In the genomic region with DNA sequence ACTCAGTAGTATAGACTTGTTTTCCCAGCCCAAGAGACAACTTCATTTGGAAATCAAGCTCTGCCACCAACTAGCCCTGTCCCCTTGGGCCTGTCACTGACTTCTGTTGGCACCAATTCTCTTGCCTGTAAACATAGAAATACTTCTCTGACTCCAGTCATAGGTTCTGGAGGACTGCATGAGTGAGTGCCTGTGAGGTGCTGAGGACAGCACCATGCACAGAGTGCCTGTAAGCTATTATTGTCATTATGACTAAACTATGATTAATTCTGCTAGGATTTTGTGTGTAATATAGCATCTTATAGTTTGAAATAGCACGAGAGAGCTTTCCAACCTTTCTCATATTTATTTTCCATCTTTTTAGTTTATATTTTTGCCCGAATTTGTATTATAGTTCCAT, we compare ENCODE assay signal across 20 cellular contexts.
DNase-seq lines count a peak whose midpoint lies in the region; ATAC-seq, FAIRE-seq and TF ChIP-seq lines count a peak whose summit lies in the region.
"Had no signal": no experiment of that assay in that cellular context is flagged by ENCODE, and none has a peak within 500 bp of the region (broad histone marks: within the 10 kb centered on the region; RNA-seq: fewer than 3 reads in every experiment).

No MANE protein-coding gene starts in this region.

- DNase-seq in ELR (ENCODE audit: low read depth) (peak; percentile 9), MG63 (peak; percentile 64), bronchial epithelial cell (ENCODE audit: low read depth) (peak; percentile 62), kidney glomerular epithelial cell (lab: John Stamatoyannopoulos, UW) (peak; percentile 47), NCI-H774 (lab: John Stamatoyannopoulos, UW) (no peak)
- DNase-seq in activated CD4-positive, alpha-beta T cell treated with anti-CD3 and anti-CD28 coated beads for 36 hours: no peak
- no peak for DNase-seq in effector memory CD4-positive, alpha-beta T cell
- DNase-seq: activated CD4-positive, CD25-positive, alpha-beta regulatory T cell; activated naive CD8-positive, alpha-beta T cell treated with anti-CD3 and anti-CD28 coated beads, Interleukin-2, amount 10 ng/mL, durations not matched to agents 7 days and 5 days; AML-193; cerebellar nuclear complex; H7; hypothalamus; NCI-H2029; occipital lobe; SJCRH30; stimulated activated CD4-positive, alpha-beta T cell treated with anti-CD3 and anti-CD28 coated beads, Interleukin-2, amount 100 ng/mL, for 24 hours; T-helper 2 cell had no signal

- FAIRE-seq in bronchial epithelial cell (lab: Jason Lieb, UNC): no peak
- FAIRE-seq: GM19239 had no signal

- no peaks in the 10 kb centered on the region; the same call in 1 of the 2 replicates for H3K27me3 ChIP-seq in MG63
- no peaks in the 10 kb centered on the region for H3K27me3 ChIP-seq in bronchial epithelial cell (ENCODE audit: control insufficient read depth, insufficient read depth, low read length)
- no peaks in the 10 kb centered on the region for H3K27me3 ChIP-seq in effector memory CD4-positive, alpha-beta T cell (replicated peaks; ENCODE audit: control insufficient read depth, insufficient read depth, low read length, poor library complexity, severe bottlenecking)
- H3K27me3 ChIP-seq: SJCRH30 had no signal

- no peak for TF ChIP-seq CTCF in bronchial epithelial cell (IDR thresholded peaks at IDR 0.05; ENCODE audit: insufficient read depth, low read length, severe bottlenecking)

- H3K36me3 ChIP-seq in MG63: no peaks in the 10 kb centered on the region
- H3K36me3 ChIP-seq in bronchial epithelial cell (ENCODE audit: control insufficient read depth, insufficient read depth, low read length): no peaks in the 10 kb centered on the region
- no peaks in the 10 kb centered on the region for H3K36me3 ChIP-seq in effector memory CD4-positive, alpha-beta T cell (ENCODE audit: control insufficient read depth, insufficient read depth, low read length)
- H3K36me3 ChIP-seq: SJCRH30 had no signal

- intact Hi-C loops in activated CD4-positive, alpha-beta T cell treated with anti-CD3 and anti-CD28 coated beads for 36 hours (cut with DNase I, micrococcal nuclease): no loop called here

- H3K36me3 Mint-ChIP-seq in activated CD4-positive, alpha-beta T cell treated with anti-CD3 and anti-CD28 coated beads for 36 hours (ENCODE audit: low read depth): no peaks in the 10 kb centered on the region
- H3K36me3 Mint-ChIP-seq: activated naive CD8-positive, alpha-beta T cell treated with anti-CD3 and anti-CD28 coated beads, Interleukin-2, amount 10 ng/mL, durations not matched to agents 7 days and 5 days had no signal

- no peak overlapping the region for H3K4me3 Mint-ChIP-seq in activated CD4-positive, alpha-beta T cell treated with anti-CD3 and anti-CD28 coated beads for 36 hours
- H3K4me3 Mint-ChIP-seq: activated naive CD8-positive, alpha-beta T cell treated with anti-CD3 and anti-CD28 coated beads, Interleukin-2, amount 10 ng/mL, durations not matched to agents 7 days and 5 days; activated T-helper 1 cell treated with anti-CD3 and anti-CD28 coated beads, Interleukin-12 subunit alpha, Interleukin-12 subunit beta, Interleukin-2, Interleukin-4 antibody, amounts not matched to agents 30 ng/mL and 10 ng/mL and 1 ng/mL, durations not matched to agents 14 hours and 24 hours and 36 hours had no signal

- POLR2A ChIA-PET in activated CD4-positive, alpha-beta T cell treated with anti-CD3 and anti-CD28 coated beads for 36 hours (lab: Charles Lee): no interaction called here

- H3K9me3 ChIP-seq in MG63: no peaks in the 10 kb centered on the region; the same call in 1 of the 2 replicates
- H3K9me3 ChIP-seq in effector memory CD4-positive, alpha-beta T cell (ENCODE audit: control insufficient read depth, low read length): no peaks in the 10 kb centered on the region
- H3K9me3 ChIP-seq: SJCRH30 had no signal

- H3K4me1 Mint-ChIP-seq in activated CD4-positive, alpha-beta T cell treated with anti-CD3 and anti-CD28 coated beads for 36 hours: no peaks in the 10 kb centered on the region
- H3K4me1 Mint-ChIP-seq: activated naive CD8-positive, alpha-beta T cell treated with anti-CD3 and anti-CD28 coated beads, Interleukin-2, amount 10 ng/mL, durations not matched to agents 7 days and 5 days had no signal

- no peak overlapping the region for H3K27ac ChIP-seq in effector memory CD4-positive, alpha-beta T cell (ENCODE audit: insufficient read depth, low read length, poor library complexity, severe bottlenecking)
- H3K27ac ChIP-seq: SJCRH30 had no signal

- H3K27me3 Mint-ChIP-seq in activated CD4-positive, alpha-beta T cell treated with anti-CD3 and anti-CD28 coated beads for 36 hours: no peaks in the 10 kb centered on the region

- CTCF ChIA-PET in activated CD4-positive, alpha-beta T cell treated with anti-CD3 and anti-CD28 coated beads for 36 hours (lab: Charles Lee): interaction anchor here (0.7 to 1.2 kb wide), 2 partner anchors 12 to 18 kb away, joined by 3 read pairs; no protein-coding TSS in a partner anchor

- H3K4me3 ChIP-seq in MG63 (no peak overlapping the region), bronchial epithelial cell (ENCODE audit: low read depth, low read length) (no peak overlapping the region)
- H3K4me3 ChIP-seq in effector memory CD4-positive, alpha-beta T cell (ENCODE audit: insufficient read depth, low read depth, low read length, poor library complexity, severe bottlenecking): no peak overlapping the region
- H3K4me3 ChIP-seq: SJCRH30 had no signal

- no peaks in the 10 kb centered on the region for H3K9me3 Mint-ChIP-seq in activated CD4-positive, alpha-beta T cell treated with anti-CD3 and anti-CD28 coated beads for 36 hours (ENCODE audit: low read depth)
- H3K9me3 Mint-ChIP-seq: activated T-helper 1 cell treated with anti-CD3 and anti-CD28 coated beads, Interleukin-12 subunit alpha, Interleukin-12 subunit beta, Interleukin-2, Interleukin-4 antibody, amounts not matched to agents 30 ng/mL and 10 ng/mL and 1 ng/mL, durations not matched to agents 14 hours and 24 hours and 36 hours had no signal

- ATAC-seq in activated CD4-positive, alpha-beta T cell treated with anti-CD3 and anti-CD28 coated beads for 36 hours: no peak

- no peak overlapping the region for H3K27ac Mint-ChIP-seq in activated CD4-positive, alpha-beta T cell treated with anti-CD3 and anti-CD28 coated beads for 36 hours
- H3K27ac Mint-ChIP-seq: activated naive CD8-positive, alpha-beta T cell treated with anti-CD3 and anti-CD28 coated beads, Interleukin-2, amount 10 ng/mL, durations not matched to agents 7 days and 5 days; activated T-helper 1 cell treated with anti-CD3 and anti-CD28 coated beads, Interleukin-12 subunit alpha, Interleukin-12 subunit beta, Interleukin-2, Interleukin-4 antibody, amounts not matched to agents 30 ng/mL and 10 ng/mL and 1 ng/mL, durations not matched to agents 14 hours and 24 hours and 36 hours had no signal

- H3K4me1 ChIP-seq in effector memory CD4-positive, alpha-beta T cell (ENCODE audit: control insufficient read depth, insufficient read depth, low read length, poor library complexity, severe bottlenecking): no peaks in the 10 kb centered on the region
- H3K4me1 ChIP-seq: SJCRH30 had no signal

Comparison
In these comparisons a context has a peak if more than half of its experiments do, and no peak if none do; other contexts are left out.
1. DNase-seq: peak in ELR (single experiment), MG63 (single experiment), bronchial epithelial cell (single experiment) and kidney glomerular epithelial cell (single experiment); none in activated CD4-positive, alpha-beta T cell treated with anti-CD3 and anti-CD28 coated beads for 36 hours (single experiment), NCI-H774 (single experiment) and effector memory CD4-positive, alpha-beta T cell (0 of 3).